ENCODE assay signal across 11 cellular contexts in the genomic region with DNA sequence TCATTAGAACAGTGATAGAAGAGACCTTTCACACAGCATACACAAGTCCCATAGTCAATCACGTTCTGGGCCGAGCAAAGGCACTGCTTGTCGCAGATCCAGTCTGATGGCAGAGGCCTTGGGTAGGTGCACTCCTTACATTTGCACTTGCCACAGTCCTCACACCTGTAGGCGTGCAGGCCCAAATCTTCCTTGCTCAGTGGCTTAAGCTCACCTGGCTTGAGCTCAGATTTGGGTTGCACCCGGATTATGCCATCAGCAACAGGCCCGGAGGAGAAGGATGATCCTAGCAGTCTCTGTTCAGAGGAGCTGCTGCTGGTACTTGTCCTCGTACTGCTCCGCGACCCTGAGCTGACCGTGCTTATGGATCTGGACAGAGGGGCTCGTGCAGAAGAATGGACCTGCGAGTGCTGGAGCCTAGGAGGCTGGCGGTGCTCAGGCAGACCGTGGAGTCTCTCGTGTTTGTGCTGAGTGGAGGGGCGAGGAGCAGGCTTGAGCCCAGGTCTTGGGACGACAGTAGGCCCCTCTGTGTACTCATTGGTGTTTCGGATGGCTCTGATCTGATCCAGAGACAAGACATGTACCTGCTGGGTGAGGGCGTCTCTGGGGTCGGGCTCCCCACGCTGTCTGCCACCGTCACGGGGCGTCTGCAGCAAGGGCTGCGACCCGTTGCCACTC. TPM values are rescaled to one million over a fixed set of nuclear protein-coding genes. Genes with fewer than 3 reads are reported as not detected.
DNase-seq lines count a peak whose midpoint lies in the region; ATAC-seq, FAIRE-seq and TF ChIP-seq lines count a peak whose summit lies in the region.
"Had no signal": no experiment of that assay in that cellular context is flagged by ENCODE, and none has a peak within 500 bp of the region (broad histone marks: within the 10 kb centered on the region; RNA-seq: fewer than 3 reads in every experiment).

No MANE protein-coding gene starts in this region.

- CTCF ChIA-PET in Caco-2 (lab: Charles Lee), result no interaction called here

- intact Hi-C loops in Caco-2 (cut with micrococcal nuclease; ENCODE audit: unreplicated experiment) (no loop called here), right cardiac atrium (cut with DNase I) (loop anchor here in 3 of 4 donors (5.0 to 10.0 kb wide), 4 partner anchors 202 to 662 kb away; no protein-coding TSS in a partner anchor), prostate gland (cut with DNase I) (no loop called here)

- peaks cover 62% of the 10 kb centered on the region for H3K36me3 Mint-ChIP-seq in Caco-2 (ENCODE audit: insufficient read depth, unreplicated experiment)

- no peak for FAIRE-seq in D721Med (lab: Jason Lieb, UNC)
- FAIRE-seq: islet of Langerhans, RCC 7860 had no signal

- no peak for TF ChIP-seq CTCF in Caco-2 (IDR thresholded peaks at IDR 0.05; ENCODE audit: insufficient read depth in 1 of 2, low read depth in 1 of 2, low read length in 1 of 2, severe bottlenecking in 1 of 2, unreplicated experiment in 1 of 2)
- TF ChIP-seq CTCF in astrocyte of the spinal cord (IDR thresholded peaks at IDR 0.05; ENCODE audit: low read depth, low read length), result no peak
- no peak for TF ChIP-seq CTCF in prostate gland (IDR thresholded peaks at IDR 0.05)
- no peak for TF ChIP-seq CTCF in D721Med (IDR thresholded peaks at IDR 0.05; ENCODE audit: insufficient read depth, missing control alignments)

- H3K9me3 ChIP-seq in Caco-2 (no peaks in the 10 kb centered on the region), right cardiac atrium (ENCODE audit: control insufficient read depth, low read length) (no peaks in the 10 kb centered on the region), prostate gland (no peaks in the 10 kb centered on the region)

- no peaks in the 10 kb centered on the region for H3K27me3 Mint-ChIP-seq in Caco-2 (ENCODE audit: insufficient read depth, unreplicated experiment)

- peak overlapping the region; percentile 85 for H3K27ac ChIP-seq in right cardiac atrium (ENCODE audit: low read length)
- peak overlapping the region; percentile 94 to 96 for H3K27ac ChIP-seq in prostate gland

- DNase-seq in Caco-2 (no peak), astrocyte of the spinal cord (ENCODE audit: low read depth, low spot score) (no peak), right cardiac atrium (peak in 2 of 3 donors; percentile 58 to 59), prostate gland (ENCODE audit: low spot score) (peak; percentile 19), D721Med (ENCODE audit: insufficient read length, low spot score) (no peak), AG20443 (ENCODE audit: low spot score) (no peak)

- ATAC-seq in right cardiac atrium, result no peak
- no peak for ATAC-seq in HG03139 (IDR thresholded peaks at IDR 0.05; ENCODE audit: unreplicated experiment)
- no peak for ATAC-seq in GM19467 (IDR thresholded peaks at IDR 0.05; ENCODE audit: unreplicated experiment)

- H3K4me1 ChIP-seq in Caco-2 (peaks cover 10% of the 10 kb centered on the region), right cardiac atrium (ENCODE audit: control insufficient read depth, insufficient read depth, low read length) (no peaks in the 10 kb centered on the region), prostate gland (replicated peaks) (no peaks in the 10 kb centered on the region)

- H3K4me3 ChIP-seq in Caco-2 (ENCODE audit: low read depth, low read length) (peak overlapping the region; percentile 84), astrocyte of the spinal cord (ENCODE audit: low read depth, low read length) (peak overlapping the region; percentile 95), right cardiac atrium (ENCODE audit: low read length) (peak overlapping the region; percentile 94), prostate gland (peak overlapping the region; percentile 81 to 88)

- H3K4me3 Mint-ChIP-seq in Caco-2 (ENCODE audit: unreplicated experiment), result no peak overlapping the region
- H3K4me3 Mint-ChIP-seq: activated T-helper 1 cell treated with anti-CD3 and anti-CD28 coated beads, Interleukin-12 subunit alpha, Interleukin-12 subunit beta, Interleukin-2, Interleukin-4 antibody, amounts not matched to agents 30 ng/mL and 10 ng/mL and 1 ng/mL, durations not matched to agents 14 hours and 24 hours and 36 hours had no signal

- H3K27me3 ChIP-seq in Caco-2 (replicated peaks; ENCODE audit: control insufficient read depth, insufficient read depth, low read length) (no peaks in the 10 kb centered on the region), right cardiac atrium (ENCODE audit: control insufficient read depth, insufficient read depth) (no peaks in the 10 kb centered on the region), prostate gland (replicated peaks; ENCODE audit: insufficient read depth) (no peaks in the 10 kb centered on the region)

- peaks cover 7% of the 10 kb centered on the region for H3K4me1 Mint-ChIP-seq in Caco-2 (ENCODE audit: low read depth, unreplicated experiment)

- H3K27ac Mint-ChIP-seq in Caco-2 (ENCODE audit: unreplicated experiment), result no peak overlapping the region
- H3K27ac Mint-ChIP-seq: activated T-helper 1 cell treated with anti-CD3 and anti-CD28 coated beads, Interleukin-12 subunit alpha, Interleukin-12 subunit beta, Interleukin-2, Interleukin-4 antibody, amounts not matched to agents 30 ng/mL and 10 ng/mL and 1 ng/mL, durations not matched to agents 14 hours and 24 hours and 36 hours had no signal

- H3K36me3 ChIP-seq in Caco-2 (ENCODE audit: control insufficient read depth, insufficient read depth, low read length), result 0 out of 2 replicates have a peak, but pooled peaks cover 5% of the 10 kb centered on the region
- no peaks in the 10 kb centered on the region for H3K36me3 ChIP-seq in prostate gland

- POLR2A ChIA-PET in Caco-2 (lab: Charles Lee), result no interaction called here

- H3K9me3 Mint-ChIP-seq in Caco-2 (ENCODE audit: unreplicated experiment), result no peaks in the 10 kb centered on the region
- H3K9me3 Mint-ChIP-seq: activated T-helper 1 cell treated with anti-CD3 and anti-CD28 coated beads, Interleukin-12 subunit alpha, Interleukin-12 subunit beta, Interleukin-2, Interleukin-4 antibody, amounts not matched to agents 30 ng/mL and 10 ng/mL and 1 ng/mL, durations not matched to agents 14 hours and 24 hours and 36 hours had no signal

- in situ Hi-C loops in astrocyte of the spinal cord (cut with HindIII; ENCODE audit: low sequenced_read_pairs), result no loop called here

- BruUV-seq in Caco-2 (replicated peaks; lab: Mats Ljungman, UMichigan), result no TSS peak

- WGBS in right cardiac atrium, result 37% methylated on average over 26 of the region's 26 CpGs
- WGBS in prostate gland, result 14% methylated on average over 19 of the region's 26 CpGs

- no peak for TF ChIP-seq POLR2A in prostate gland (IDR thresholded peaks at IDR 0.05)

RNA-seq across cellular contexts. Expression of a gene that starts 3.8 kb away (rescaled TPM):
- total RNA-seq in Caco-2 (2022) (28.9 and 32.4 TPM in 2 replicates), right cardiac atrium (10 to 100 TPM; 27.9 to 37.7 (median 35.6) TPM), prostate gland (10 to 100 TPM; 21.5 to 31.3 TPM)
- 23.2 TPM for polyA plus RNA-seq in right cardiac atrium

Comparison
In these comparisons a context has a peak if more than half of its experiments do, and no peak if none do; other contexts are left out.
1. DNase-seq: peak in right cardiac atrium (2 of 3) and prostate gland (single experiment); none in Caco-2 (0 of 2), astrocyte of the spinal cord (single experiment), D721Med (single experiment) and AG20443 (single experiment).
2. intact Hi-C loops: an anchor here in right cardiac atrium (5.0 to 10.0 kb wide); none called in Caco-2 and prostate gland.
3. Peak in every context shown above with its lines, with median percentiles within 50 percentile points of each other: H3K4me3 ChIP-seq.